ENCODE assay signal across 26 cellular contexts in genomic region chr11:13929551-13929950, GRCh38. TPM values are rescaled to one million over a fixed set of nuclear protein-coding genes. Genes with fewer than 3 reads are reported as not detected.
A peak's percentile ranks its signal among the peaks of the same experiment; 100 is the strongest.
DNase-seq lines count a peak whose midpoint lies in the region; ATAC-seq and TF ChIP-seq lines count a peak whose summit lies in the region.
"Had no signal": no experiment of that assay in that cellular context is flagged by ENCODE, and none has a peak within 500 bp of the region (broad histone marks: within the 10 kb centered on the region; RNA-seq: fewer than 3 reads in every experiment).

No MANE protein-coding gene starts in this region.

- peak overlapping the region; percentile 2 to 83 (median 47); a peak in 21 of 22 replicates for H3K4me2 ChIP-seq in BLaER1 treated with 17β-estradiol and CSF1 and Interleukin-3, amounts not matched to agents 10 nM and 100 nM
- H3K4me2 ChIP-seq: SK-N-SH had no signal

- no peaks in the 10 kb centered on the region for H3K27me3 Mint-ChIP-seq in activated CD8-positive, alpha-beta T cell treated with anti-CD3 and anti-CD28 coated beads for 36 hours
- H3K27me3 Mint-ChIP-seq: activated CD4-positive, alpha-beta memory T cell treated with anti-CD3 and anti-CD28 coated beads for 36 hours; CD4-positive, alpha-beta T cell had no signal

- H3K4me1 Mint-ChIP-seq in activated CD8-positive, alpha-beta T cell treated with anti-CD3 and anti-CD28 coated beads for 36 hours (ENCODE audit: low read depth) = peaks cover 19% of the 10 kb centered on the region

- POLR2A ChIA-PET in activated CD8-positive, alpha-beta T cell treated with anti-CD3 and anti-CD28 coated beads for 36 hours (lab: Charles Lee) = no interaction called here

- peak overlapping the region in 9 of 11 experiments; percentile 5 to 79 (median 55); a peak in 12 of 22 replicates for H3K27ac ChIP-seq in BLaER1 treated with 17β-estradiol and CSF1 and Interleukin-3, amounts not matched to agents 10 nM and 100 nM
- H3K27ac ChIP-seq: ovary, right lobe of liver, thyroid gland had no signal

- CTCF ChIA-PET in activated CD8-positive, alpha-beta T cell treated with anti-CD3 and anti-CD28 coated beads for 36 hours (lab: Charles Lee) = interaction anchor here (1.1 kb wide), 1 partner anchor 157 kb away, joined by 4 read pairs; no protein-coding TSS in a partner anchor

- H3K9ac ChIP-seq in BLaER1 treated with 17β-estradiol and CSF1 and Interleukin-3, amounts not matched to agents 10 nM and 100 nM = 0 out of 22 replicates have a peak overlapping the region, but pooled peaks of 2 of the 11 experiments have one; percentile 17 to 36
- H3K9ac ChIP-seq: SK-N-SH had no signal

- no peak overlapping the region for H3K27ac Mint-ChIP-seq in activated CD8-positive, alpha-beta T cell treated with anti-CD3 and anti-CD28 coated beads for 36 hours
- H3K27ac Mint-ChIP-seq: activated CD4-positive, alpha-beta memory T cell treated with anti-CD3 and anti-CD28 coated beads for 36 hours; CD4-positive, alpha-beta T cell; T-helper 2 cell treated with Interferon-gamma antibody and Interleukin-4, amounts not matched to agents 5 μg/mL and 100 μg/mL, for 36 hours had no signal

- peak in 40 of 56 donors; percentile 5 to 82 (median 39) for DNase-seq in amygdala (lab: John Stamatoyannopoulos, UW)
- DNase-seq in hypothalamus (lab: John Stamatoyannopoulos, UW) = peak in 34 of 51 donors; percentile 5 to 82 (median 50)
- no peak for DNase-seq in omental fat pad (ENCODE audit: low spot score)
- DNase-seq in NCI-H2196 treated with DMSO at 0.1 percent for 48 hours (lab: John Stamatoyannopoulos, UW; ENCODE audit: unreplicated experiment) = no peak
- no peak for DNase-seq in NK-92 treated with Interleukin-12 subunit alpha and Interleukin-12 subunit beta, amount 100 ng/mL, for 24 hours (lab: John Stamatoyannopoulos, UW)
- no peak for DNase-seq in activated CD8-positive, alpha-beta T cell treated with anti-CD3 and anti-CD28 coated beads for 36 hours
- no peak for DNase-seq in NCI-H2029 (lab: John Stamatoyannopoulos, UW)
- DNase-seq: ACHN; activated CD4-positive, alpha-beta memory T cell treated with anti-CD3 and anti-CD28 coated beads for 36 hours; activated T-cell treated with anti-CD3 and anti-CD28 coated beads for 4 hours; amniotic stem cell; CD4-positive, alpha-beta T cell; cerebellar nuclear complex; DMS153; effector CD8-positive, alpha-beta T cell; Karpas-422; left ventricle myocardium superior; NCI-H1092; NCI-H2081 treated with DMSO at 0.1 percent for 48 hours; ovary; right lobe of liver; SK-N-SH; thyroid gland had no signal

- peaks cover 8% of the 10 kb centered on the region for H3K9me3 Mint-ChIP-seq in activated CD8-positive, alpha-beta T cell treated with anti-CD3 and anti-CD28 coated beads for 36 hours

- H3K27me3 ChIP-seq in BLaER1 treated with 17β-estradiol and CSF1 and Interleukin-3, amounts not matched to agents 10 nM and 100 nM = no peaks in the 10 kb centered on the region
- H3K27me3 ChIP-seq: ovary, right lobe of liver, thyroid gland had no signal

- H4K20me1 ChIP-seq in BLaER1 treated with 17β-estradiol and CSF1 and Interleukin-3, amounts not matched to agents 10 nM and 100 nM = no peaks in the 10 kb centered on the region

- peaks cover 3 to 11% (median 5%) of the 10 kb centered on the region in 11 experiments; a peak in 13 of 22 replicates for H3K9me3 ChIP-seq in BLaER1 treated with 17β-estradiol and CSF1 and Interleukin-3, amounts not matched to agents 10 nM and 100 nM (replicated peaks in 1 of 11)
- H3K9me3 ChIP-seq: ovary, right lobe of liver, SK-N-SH, thyroid gland had no signal

- H3K4me3 Mint-ChIP-seq in activated CD8-positive, alpha-beta T cell treated with anti-CD3 and anti-CD28 coated beads for 36 hours = no peak overlapping the region
- H3K4me3 Mint-ChIP-seq: activated CD4-positive, alpha-beta memory T cell treated with anti-CD3 and anti-CD28 coated beads for 36 hours; CD4-positive, alpha-beta T cell; T-helper 2 cell treated with Interferon-gamma antibody and Interleukin-4, amounts not matched to agents 5 μg/mL and 100 μg/mL, for 36 hours had no signal

- peak; percentile 39 for ATAC-seq in omental fat pad (ENCODE audit: low FRiP score)
- ATAC-seq in activated CD8-positive, alpha-beta T cell treated with anti-CD3 and anti-CD28 coated beads for 36 hours = no peak
- ATAC-seq: left ventricle myocardium superior had no signal

- no peak overlapping the region for H3K4me3 ChIP-seq in BLaER1 treated with 17β-estradiol and CSF1 and Interleukin-3, amounts not matched to agents 10 nM and 100 nM
- H3K4me3 ChIP-seq: ovary, right lobe of liver, thyroid gland had no signal

- H3K36me3 Mint-ChIP-seq in activated CD8-positive, alpha-beta T cell treated with anti-CD3 and anti-CD28 coated beads for 36 hours (ENCODE audit: low read depth) = no peaks in the 10 kb centered on the region

- intact Hi-C loops in activated CD8-positive, alpha-beta T cell treated with anti-CD3 and anti-CD28 coated beads for 36 hours (cut with micrococcal nuclease) = no loop called here

- no peak for TF ChIP-seq CTCF in omental fat pad (IDR thresholded peaks at IDR 0.05)
- no peak for TF ChIP-seq CTCF in activated CD8-positive, alpha-beta T cell treated with anti-CD3 and anti-CD28 coated beads for 36 hours (IDR thresholded peaks at IDR 0.05)

- H3K36me3 ChIP-seq in BLaER1 treated with 17β-estradiol and CSF1 and Interleukin-3, amounts not matched to agents 10 nM and 100 nM = no peaks in the 10 kb centered on the region
- H3K36me3 ChIP-seq: ovary, right lobe of liver, thyroid gland had no signal

- H3K4me1 ChIP-seq in BLaER1 treated with 17β-estradiol and CSF1 and Interleukin-3, amounts not matched to agents 10 nM and 100 nM = peaks cover 24 to 57% (median 33%) of the 10 kb centered on the region in 10 experiments
- H3K4me1 ChIP-seq: thyroid gland had no signal

RNA-seq across cellular contexts. Expression of gene SPON1, which starts 33.0 kb away (rescaled TPM):
- total RNA-seq in omental fat pad = 100 to 1,000 TPM in 2 of 4 donors, 10 to 100 TPM in 2; 80.2 to 141 (median 103) TPM
- total RNA-seq in activated CD8-positive, alpha-beta T cell treated with anti-CD3 and anti-CD28 coated beads for 36 hours = 1 to 10 TPM in 1 of 2 experiments, under 1 TPM in 1; 0.96 to 1.4 TPM
- total RNA-seq: HT1080 had no signal

Comparison
In these comparisons a context has a peak if more than half of its experiments do, and no peak if none do; other contexts are left out.
1. DNase-seq: peak in amygdala (40 of 56) and hypothalamus (34 of 51); none in omental fat pad (single experiment), NCI-H2196 treated with DMSO at 0.1 percent for 48 hours (single experiment), NK-92 treated with Interleukin-12 subunit alpha and Interleukin-12 subunit beta, amount 100 ng/mL, for 24 hours (single experiment), activated CD8-positive, alpha-beta T cell treated with anti-CD3 and anti-CD28 coated beads for 36 hours (single experiment) and NCI-H2029 (single experiment).
2. RNA of gene SPON1, which starts 33.0 kb away (total RNA-seq): 80.2 to 141 TPM in omental fat pad; 0.96 to 1.4 TPM in activated CD8-positive, alpha-beta T cell treated with anti-CD3 and anti-CD28 coated beads for 36 hours; every median in the first group is over 10 times any median in the second.